ENCODE assay signal across 13 cellular contexts in genomic region chr1:172054172-172054571, GRCh38.
"Had no signal": no experiment of that assay in that cellular context is flagged by ENCODE, and none has a peak within 500 bp of the region (broad histone marks: within the 10 kb centered on the region; RNA-seq: fewer than 3 reads in every experiment).

No MANE protein-coding gene starts in this region.

- H3K27ac ChIP-seq: foreskin keratinocyte, psoas muscle, right lobe of liver, transverse colon had no signal

- H3K4me3 ChIP-seq: psoas muscle, right lobe of liver, transverse colon had no signal

- H3K36me3 ChIP-seq: right lobe of liver, transverse colon had no signal

- DNase-seq: activated CD4-positive, alpha-beta T cell treated with anti-CD3 and anti-CD28 coated beads, Interleukin-2, amount 50 U/mL, for 1 hour; activated naive CD4-positive, alpha-beta T cell treated with anti-CD3 and anti-CD28 coated beads, Interleukin-2, amount 10 ng/mL, durations not matched to agents 7 days and 5 days; effector memory CD8-positive, alpha-beta T cell; erythroblast; foreskin keratinocyte; left colon; nephron progenitor cell; psoas muscle; right lobe of liver; stimulated activated CD4-positive, alpha-beta T cell treated with anti-CD3 and anti-CD28 coated beads, Interleukin-2, amount 100 ng/mL, for 24 hours; stimulated activated naive CD4-positive, alpha-beta T cell; substantia nigra; transverse colon had no signal

- H3K9me3 ChIP-seq: psoas muscle, right lobe of liver, transverse colon had no signal

- H3K27me3 ChIP-seq: foreskin keratinocyte, right lobe of liver, transverse colon had no signal

- H3K4me1 ChIP-seq: psoas muscle, right lobe of liver, transverse colon had no signal
